1 cellular context compared by ENCODE assay signal in the genomic region with DNA sequence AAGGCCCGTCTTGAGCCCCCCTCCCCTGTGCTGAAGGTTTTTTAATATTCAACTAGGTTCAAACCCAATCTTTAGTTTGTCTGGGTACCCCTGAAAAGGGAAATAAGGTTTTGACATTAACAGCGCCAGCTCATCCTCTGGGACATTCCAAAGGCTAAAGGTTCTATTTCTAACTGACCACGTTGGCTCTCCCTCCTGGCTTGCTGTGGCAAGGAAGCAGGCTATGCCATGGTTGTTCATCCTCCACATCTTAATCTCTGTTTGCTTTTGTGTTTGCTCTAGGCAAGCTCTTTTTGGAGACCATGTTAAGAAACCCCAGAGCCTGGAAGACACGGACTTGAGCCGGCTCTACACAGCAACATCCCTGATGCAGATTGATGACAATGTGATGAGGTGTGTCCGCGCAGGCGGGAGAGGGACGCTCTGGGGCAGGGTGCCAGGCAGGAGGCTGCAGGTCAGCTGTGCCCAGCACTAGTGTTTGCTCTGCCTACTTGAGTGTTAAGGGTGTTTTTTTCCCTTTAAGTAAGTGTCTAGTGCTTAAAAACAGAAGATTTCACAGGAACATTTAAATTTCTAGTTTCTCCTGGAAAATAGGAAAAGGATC.
TF ChIP-seq lines count a peak whose summit lies in the region.

No MANE protein-coding gene starts in this region.

TF ChIP-seq in HepG2, 621 proteins besides CTCF, POLR2A, EP300 and RAD21 (continued from another document):
- TF ChIP-seq, protein P1, sequence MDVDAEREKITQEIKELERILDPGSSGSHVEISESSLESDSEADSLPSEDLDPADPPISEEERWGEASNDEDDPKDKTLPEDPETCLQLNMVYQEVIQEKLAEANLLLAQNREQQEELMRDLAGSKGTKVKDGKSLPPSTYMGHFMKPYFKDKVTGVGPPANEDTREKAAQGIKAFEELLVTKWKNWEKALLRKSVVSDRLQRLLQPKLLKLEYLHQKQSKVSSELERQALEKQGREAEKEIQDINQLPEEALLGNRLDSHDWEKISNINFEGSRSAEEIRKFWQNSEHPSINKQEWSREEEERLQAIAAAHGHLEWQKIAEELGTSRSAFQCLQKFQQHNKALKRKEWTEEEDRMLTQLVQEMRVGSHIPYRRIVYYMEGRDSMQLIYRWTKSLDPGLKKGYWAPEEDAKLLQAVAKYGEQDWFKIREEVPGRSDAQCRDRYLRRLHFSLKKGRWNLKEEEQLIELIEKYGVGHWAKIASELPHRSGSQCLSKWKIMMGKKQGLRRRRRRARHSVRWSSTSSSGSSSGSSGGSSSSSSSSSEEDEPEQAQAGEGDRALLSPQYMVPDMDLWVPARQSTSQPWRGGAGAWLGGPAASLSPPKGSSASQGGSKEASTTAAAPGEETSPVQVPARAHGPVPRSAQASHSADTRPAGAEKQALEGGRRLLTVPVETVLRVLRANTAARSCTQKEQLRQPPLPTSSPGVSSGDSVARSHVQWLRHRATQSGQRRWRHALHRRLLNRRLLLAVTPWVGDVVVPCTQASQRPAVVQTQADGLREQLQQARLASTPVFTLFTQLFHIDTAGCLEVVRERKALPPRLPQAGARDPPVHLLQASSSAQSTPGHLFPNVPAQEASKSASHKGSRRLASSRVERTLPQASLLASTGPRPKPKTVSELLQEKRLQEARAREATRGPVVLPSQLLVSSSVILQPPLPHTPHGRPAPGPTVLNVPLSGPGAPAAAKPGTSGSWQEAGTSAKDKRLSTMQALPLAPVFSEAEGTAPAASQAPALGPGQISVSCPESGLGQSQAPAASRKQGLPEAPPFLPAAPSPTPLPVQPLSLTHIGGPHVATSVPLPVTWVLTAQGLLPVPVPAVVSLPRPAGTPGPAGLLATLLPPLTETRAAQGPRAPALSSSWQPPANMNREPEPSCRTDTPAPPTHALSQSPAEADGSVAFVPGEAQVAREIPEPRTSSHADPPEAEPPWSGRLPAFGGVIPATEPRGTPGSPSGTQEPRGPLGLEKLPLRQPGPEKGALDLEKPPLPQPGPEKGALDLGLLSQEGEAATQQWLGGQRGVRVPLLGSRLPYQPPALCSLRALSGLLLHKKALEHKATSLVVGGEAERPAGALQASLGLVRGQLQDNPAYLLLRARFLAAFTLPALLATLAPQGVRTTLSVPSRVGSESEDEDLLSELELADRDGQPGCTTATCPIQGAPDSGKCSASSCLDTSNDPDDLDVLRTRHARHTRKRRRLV (CRISPR knock-in tag; IDR thresholded peaks at IDR 0.05): no peak
- TF ChIP-seq FOXK2 (IDR thresholded peaks at IDR 0.05): no peak
- TF ChIP-seq SIX1 (CRISPR knock-in tag; IDR thresholded peaks at IDR 0.05; ENCODE audit: borderline replicate concordance): no peak
- no peak for TF ChIP-seq HOXA3 (CRISPR knock-in tag; IDR thresholded peaks at IDR 0.05)
- TF ChIP-seq ZBTB7A (CRISPR knock-in tag; IDR thresholded peaks at IDR 0.05): no peak
- TF ChIP-seq, protein P2, sequence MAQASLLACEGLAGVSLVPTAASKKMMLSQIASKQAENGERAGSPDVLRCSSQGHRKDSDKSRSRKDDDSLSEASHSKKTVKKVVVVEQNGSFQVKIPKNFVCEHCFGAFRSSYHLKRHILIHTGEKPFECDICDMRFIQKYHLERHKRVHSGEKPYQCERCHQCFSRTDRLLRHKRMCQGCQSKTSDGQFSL (CRISPR knock-in tag; IDR thresholded peaks at IDR 0.05): no peak
